Comparison of ENCODE assay signal across 20 cellular contexts in genomic region chr12:16228067-16228466, GRCh38.
DNase-seq lines count a peak whose midpoint lies in the region; ATAC-seq and TF ChIP-seq lines count a peak whose summit lies in the region.
"Had no signal": no experiment of that assay in that cellular context is flagged by ENCODE, and none has a peak within 500 bp of the region (broad histone marks: within the 10 kb centered on the region; RNA-seq: fewer than 3 reads in every experiment).

No MANE protein-coding gene starts in this region.

- no peaks in the 10 kb centered on the region for H3K36me3 ChIP-seq in KMS-11 (ENCODE audit: insufficient read depth)
- H3K36me3 ChIP-seq: brain microvascular endothelial cell, MG63, SJSA1, thoracic aorta had no signal

- peak overlapping the region; percentile 56 for H3K27ac ChIP-seq in KMS-11
- H3K27ac ChIP-seq: brain microvascular endothelial cell, SJSA1, thoracic aorta had no signal

- H3K4me3 ChIP-seq in KMS-11 (IDR thresholded peaks at IDR 0.05; ENCODE audit: insufficient read depth, low read depth, low read length), result no peak overlapping the region
- H3K4me3 ChIP-seq: MG63, SJSA1, thoracic aorta had no signal

- H2AFZ ChIP-seq in KMS-11 (ENCODE audit: low read depth), result peak overlapping the region; percentile 48

- H3K79me2 ChIP-seq in KMS-11 (ENCODE audit: insufficient read depth, low read depth), result no peaks in the 10 kb centered on the region

- peaks cover 29% of the 10 kb centered on the region for H3K4me1 ChIP-seq in KMS-11 (ENCODE audit: low read depth, poor library complexity, severe bottlenecking)
- H3K4me1 ChIP-seq: SJSA1 had no signal

- DNase-seq in fibroblast of the conjunctiva (ENCODE audit: low read depth) (peak; percentile 1), NCI-H1048 (lab: John Stamatoyannopoulos, UW) (no peak), NCI-H524 (lab: John Stamatoyannopoulos, UW) (no peak), AG08395 (ENCODE audit: low spot score) (no peak), NCI-H345 (lab: John Stamatoyannopoulos, UW) (no peak)
- DNase-seq: activated T-cell treated with anti-CD3 and anti-CD28 coated beads, Interleukin-2, amount 50 U/mL, for 72 hours; brain microvascular endothelial cell; Calu3; dermis blood vessel endothelial cell; HCEC 1CT; MG63; NCI-H187 treated with DMSO at 0.1 percent for 48 hours; NCI-H446; stimulated activated CD4-positive, alpha-beta T cell treated with anti-CD3 and anti-CD28 coated beads, Interleukin-12 subunit alpha, Interleukin-12 subunit beta, amount 100 ng/mL, for 4 hours had no signal

- H3K9ac ChIP-seq in KMS-11, result peak overlapping the region; percentile 11; the same call in 1 of the 2 replicates

- H4K20me1 ChIP-seq in KMS-11 (ENCODE audit: insufficient read depth), result no peaks in the 10 kb centered on the region

- no peaks in the 10 kb centered on the region for H3K27me3 ChIP-seq in KMS-11 (ENCODE audit: insufficient read depth, low read depth)
- H3K27me3 ChIP-seq: brain microvascular endothelial cell, MG63, SJSA1 had no signal

- H3K4me2 ChIP-seq in KMS-11, result peak overlapping the region; percentile 47

- ATAC-seq in GM18511 (IDR thresholded peaks at IDR 0.05; ENCODE audit: unreplicated experiment) (peak; percentile 87), GM21390 (IDR thresholded peaks at IDR 0.05; ENCODE audit: unreplicated experiment) (peak; percentile 77)
- ATAC-seq: activated T-cell treated with anti-CD3 and anti-CD28 coated beads, Interleukin-2, amount 50 U/mL, for 72 hours; left lobe of liver had no signal

- no peak for TF ChIP-seq CTCF in KMS-11 (conservative IDR thresholded peaks at IDR 0.05; ENCODE audit: low read depth, low read length)
